8 cellular contexts compared by ENCODE assay signal in the genomic region with DNA sequence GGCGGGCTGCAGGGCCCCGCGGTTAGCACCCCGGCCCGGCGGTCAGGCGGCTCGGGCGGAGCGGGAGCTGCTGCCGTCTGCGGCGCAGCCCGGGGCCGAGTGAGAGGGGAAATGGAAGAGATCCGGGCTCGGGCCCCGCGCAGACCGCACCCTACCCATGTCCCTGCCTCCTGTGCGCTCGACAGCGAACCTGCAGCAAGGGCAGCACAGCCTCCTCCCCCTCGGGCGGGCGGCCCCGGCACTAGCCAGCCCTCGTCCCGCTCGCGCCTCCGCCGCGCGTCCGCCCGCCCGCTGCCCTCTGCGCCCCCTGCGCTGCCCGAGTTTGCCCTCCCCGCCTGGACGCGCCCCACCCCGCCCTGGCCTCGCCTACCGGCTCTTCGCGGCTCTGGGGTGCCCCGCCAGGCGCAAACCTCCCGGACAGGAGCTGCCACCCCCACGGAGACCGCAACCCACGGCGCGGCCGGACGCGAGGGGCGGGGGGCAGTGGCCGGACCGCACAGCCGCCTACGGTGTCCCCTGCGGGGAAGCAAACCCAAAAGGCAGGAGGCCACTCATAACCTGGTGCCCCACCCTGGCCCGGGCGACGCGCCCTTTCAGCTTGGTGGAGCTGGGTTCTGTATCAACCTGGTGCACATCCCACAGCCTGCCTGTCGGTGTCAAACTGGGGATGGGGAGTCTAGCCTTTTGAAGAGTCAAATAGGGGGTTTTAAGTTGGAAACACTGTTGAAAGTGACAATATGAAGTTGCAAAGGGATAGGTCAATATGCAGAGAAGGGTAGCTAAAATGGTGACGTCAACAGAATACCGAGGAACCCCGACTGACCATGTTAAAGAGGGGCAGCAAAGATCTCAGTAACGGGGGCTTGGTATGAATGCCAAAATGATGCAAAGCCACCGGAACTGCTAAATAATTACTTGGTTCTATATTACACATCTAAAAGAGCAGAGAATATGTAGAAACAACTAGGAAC. TPM values are rescaled to one million over a fixed set of nuclear protein-coding genes. Genes with fewer than 3 reads are reported as not detected.
DNase-seq lines count a peak whose midpoint lies in the region; ATAC-seq and TF ChIP-seq lines count a peak whose summit lies in the region.

A gene (minus strand): TSS at position 101 of the 971 bp plus-strand sequence. CDS start 454 bp downstream, outside the sequence.

- H3K4me3 ChIP-seq in heart left ventricle, result peak within 1 kb of the TSS in 9 of 12 donors; percentile 7 to 41 (median 33)
- H3K4me3 ChIP-seq in liver (ENCODE audit: low read depth in 1 of 3, low read length in 3 of 3), result peak within 1 kb of the TSS; percentile 53 to 56 (median 54)
- peak within 1 kb of the TSS; percentile 32 for H3K4me3 ChIP-seq in upper lobe of right lung

- no peak for TF ChIP-seq POLR2A in heart left ventricle (IDR thresholded peaks at IDR 0.05)

- H3K27ac ChIP-seq in heart left ventricle (no peak within 1 kb of the TSS), liver (ENCODE audit: low read depth in 1 of 2, low read length in 2 of 2) (peak within 1 kb of the TSS in 1 of 2 donors; percentile 75), upper lobe of right lung (no peak within 1 kb of the TSS)

- H3K4me1 ChIP-seq in heart left ventricle (peaks cover 12 to 42% (median 33%) of the 10 kb centered on the region in 12 donors), liver (ENCODE audit: control insufficient read depth in 4 of 4, insufficient read depth in 4 of 4, low read length in 3 of 4) (peaks cover 12 to 40% (median 29%) of the 10 kb centered on the region in 4 donors), upper lobe of right lung (peaks cover 30% of the 10 kb centered on the region)

- TF ChIP-seq RAD21 in liver (IDR thresholded peaks at IDR 0.05), result no peak

- no peak within 1 kb of the TSS for H3K9ac ChIP-seq in liver (ENCODE audit: low read depth in 1 of 2, low read length in 2 of 2)

- H3K27me3 Mint-ChIP-seq in activated naive CD8-positive, alpha-beta T cell treated with anti-CD3 and anti-CD28 coated beads for 36 hours, result peaks cover 69% of the 10 kb centered on the region

- intact Hi-C loops in heart left ventricle (cut with DNase I) (no loop called here), left ventricle myocardium superior (cut with micrococcal nuclease) (no loop called here), upper lobe of right lung (cut with DNase I) (no loop called here)

- H3K27me3 ChIP-seq in heart left ventricle (peaks cover 54 to 79% (median 67%) of the 10 kb centered on the region in 9 donors), liver (ENCODE audit: control insufficient read depth in 4 of 4, insufficient read depth in 4 of 4, low read length in 3 of 4) (peaks cover 0 to 3% (median 0%) of the 10 kb centered on the region in 4 donors), upper lobe of right lung (peaks cover 80% of the 10 kb centered on the region)

- H3K4me3 Mint-ChIP-seq in activated naive CD8-positive, alpha-beta T cell treated with anti-CD3 and anti-CD28 coated beads for 36 hours, result peak within 1 kb of the TSS; percentile 42

- 2 to 14% (median 7%) methylated on average over 10 to 76 of the region's 76 CpGs for WGBS in heart left ventricle, 4 donors
- WGBS in liver, result 4% methylated on average over 75 of the region's 76 CpGs

- TF ChIP-seq CTCF in heart left ventricle (IDR thresholded peaks at IDR 0.05), result no peak
- TF ChIP-seq CTCF in liver (IDR thresholded peaks at IDR 0.05; ENCODE audit: low read depth, low read length, missing input control), result no peak
- no peak for TF ChIP-seq CTCF in upper lobe of right lung (IDR thresholded peaks at IDR 0.05)

- H3K4me1 Mint-ChIP-seq in activated naive CD8-positive, alpha-beta T cell treated with anti-CD3 and anti-CD28 coated beads for 36 hours, result peaks cover 14% of the 10 kb centered on the region

- no peaks in the 10 kb centered on the region for H3K36me3 Mint-ChIP-seq in activated naive CD8-positive, alpha-beta T cell treated with anti-CD3 and anti-CD28 coated beads for 36 hours

- no peaks in the 10 kb centered on the region for H3K9me3 Mint-ChIP-seq in activated naive CD8-positive, alpha-beta T cell treated with anti-CD3 and anti-CD28 coated beads for 36 hours

- no peak for ATAC-seq in heart left ventricle
- no peak for ATAC-seq in left ventricle myocardium superior
- peak; percentile 33 for ATAC-seq in upper lobe of right lung
- no peak for ATAC-seq in GM21528 (IDR thresholded peaks at IDR 0.05; ENCODE audit: low FRiP score, unreplicated experiment)

- no peaks in the 10 kb centered on the region for H3K36me3 ChIP-seq in heart left ventricle
- H3K36me3 ChIP-seq in liver (ENCODE audit: control insufficient read depth in 4 of 4, insufficient read depth in 3 of 4, low read depth in 1 of 4, low read length in 3 of 4), result no peaks in the 10 kb centered on the region
- no peaks in the 10 kb centered on the region for H3K36me3 ChIP-seq in upper lobe of right lung

- no peak within 1 kb of the TSS for H3K27ac Mint-ChIP-seq in activated naive CD8-positive, alpha-beta T cell treated with anti-CD3 and anti-CD28 coated beads for 36 hours

- H3K9me3 ChIP-seq in heart left ventricle (no peaks in the 10 kb centered on the region), liver (ENCODE audit: control insufficient read depth in 4 of 4, low read length in 3 of 4) (no peaks in the 10 kb centered on the region), upper lobe of right lung (no peaks in the 10 kb centered on the region)

- no peak for DNase-seq in heart left ventricle
- DNase-seq in left ventricle myocardium superior, result no peak
- peak; percentile 16 for DNase-seq in activated naive CD8-positive, alpha-beta T cell treated with anti-CD3 and anti-CD28 coated beads for 36 hours
- peak; percentile 77 for DNase-seq in upper lobe of right lung
- DNase-seq in NCI-H1436 (lab: John Stamatoyannopoulos, UW), result no peak
- no peak for DNase-seq in GDM1 (lab: John Stamatoyannopoulos, UW)

TF ChIP-seq in liver, 16 proteins besides CTCF, POLR2A, EP300 and RAD21:
- TF ChIP-seq, protein P1, sequence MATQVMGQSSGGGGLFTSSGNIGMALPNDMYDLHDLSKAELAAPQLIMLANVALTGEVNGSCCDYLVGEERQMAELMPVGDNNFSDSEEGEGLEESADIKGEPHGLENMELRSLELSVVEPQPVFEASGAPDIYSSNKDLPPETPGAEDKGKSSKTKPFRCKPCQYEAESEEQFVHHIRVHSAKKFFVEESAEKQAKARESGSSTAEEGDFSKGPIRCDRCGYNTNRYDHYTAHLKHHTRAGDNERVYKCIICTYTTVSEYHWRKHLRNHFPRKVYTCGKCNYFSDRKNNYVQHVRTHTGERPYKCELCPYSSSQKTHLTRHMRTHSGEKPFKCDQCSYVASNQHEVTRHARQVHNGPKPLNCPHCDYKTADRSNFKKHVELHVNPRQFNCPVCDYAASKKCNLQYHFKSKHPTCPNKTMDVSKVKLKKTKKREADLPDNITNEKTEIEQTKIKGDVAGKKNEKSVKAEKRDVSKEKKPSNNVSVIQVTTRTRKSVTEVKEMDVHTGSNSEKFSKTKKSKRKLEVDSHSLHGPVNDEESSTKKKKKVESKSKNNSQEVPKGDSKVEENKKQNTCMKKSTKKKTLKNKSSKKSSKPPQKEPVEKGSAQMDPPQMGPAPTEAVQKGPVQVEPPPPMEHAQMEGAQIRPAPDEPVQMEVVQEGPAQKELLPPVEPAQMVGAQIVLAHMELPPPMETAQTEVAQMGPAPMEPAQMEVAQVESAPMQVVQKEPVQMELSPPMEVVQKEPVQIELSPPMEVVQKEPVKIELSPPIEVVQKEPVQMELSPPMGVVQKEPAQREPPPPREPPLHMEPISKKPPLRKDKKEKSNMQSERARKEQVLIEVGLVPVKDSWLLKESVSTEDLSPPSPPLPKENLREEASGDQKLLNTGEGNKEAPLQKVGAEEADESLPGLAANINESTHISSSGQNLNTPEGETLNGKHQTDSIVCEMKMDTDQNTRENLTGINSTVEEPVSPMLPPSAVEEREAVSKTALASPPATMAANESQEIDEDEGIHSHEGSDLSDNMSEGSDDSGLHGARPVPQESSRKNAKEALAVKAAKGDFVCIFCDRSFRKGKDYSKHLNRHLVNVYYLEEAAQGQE (IDR thresholded peaks at IDR 0.05), result no peak
- no peak for TF ChIP-seq RXRA (IDR thresholded peaks at IDR 0.05)
TF ChIP-seq in liver: peak in this region for 0.

RNA-seq across cellular contexts. Expression of the gene that starts here (rescaled TPM):
- total RNA-seq in heart left ventricle (not detected), left ventricle myocardium superior (not detected), liver (1 to 10 TPM in 1 of 2 donors, under 1 TPM in 1; 0.75 to 2.4 TPM), upper lobe of right lung (0.69 TPM)
- polyA plus RNA-seq in heart left ventricle (not detected), liver (under 1 TPM; 0.51 to 0.82 TPM)
- not detected for total RNA-seq in activated naive CD8-positive, alpha-beta T cell treated with anti-CD3 and anti-CD28 coated beads for 36 hours

Comparison
In these comparisons a context has a peak if more than half of its experiments do, and no peak if none do; other contexts are left out.
1. Peak in DNase-seq in activated naive CD8-positive, alpha-beta T cell treated with anti-CD3 and anti-CD28 coated beads for 36 hours; RNA of the gene not detected or under 1 TPM.
2. Peak in DNase-seq, ATAC-seq and H3K4me3 ChIP-seq in upper lobe of right lung; RNA of the gene not detected or under 1 TPM.